1 cellular context compared by ENCODE assay signal in genomic region chr6:36949636-36950035, GRCh38.
A peak's percentile ranks its signal among the peaks of the same experiment; 100 is the strongest.
TF ChIP-seq lines count a peak whose summit lies in the region.

No MANE protein-coding gene starts in this region.

TF ChIP-seq in IMR-90, 13 proteins besides CTCF, POLR2A, EP300 and RAD21:
- TF ChIP-seq FOS (IDR thresholded peaks at IDR 0.05; ENCODE audit: low read depth, low read length) (peak; percentile 51; the same call in 1 of the 2 replicates), MAZ (IDR thresholded peaks at IDR 0.05; ENCODE audit: borderline replicate concordance, low read depth, low read length) (no peak)
